ENCODE assay signal across 8 cellular contexts in the genomic region with DNA sequence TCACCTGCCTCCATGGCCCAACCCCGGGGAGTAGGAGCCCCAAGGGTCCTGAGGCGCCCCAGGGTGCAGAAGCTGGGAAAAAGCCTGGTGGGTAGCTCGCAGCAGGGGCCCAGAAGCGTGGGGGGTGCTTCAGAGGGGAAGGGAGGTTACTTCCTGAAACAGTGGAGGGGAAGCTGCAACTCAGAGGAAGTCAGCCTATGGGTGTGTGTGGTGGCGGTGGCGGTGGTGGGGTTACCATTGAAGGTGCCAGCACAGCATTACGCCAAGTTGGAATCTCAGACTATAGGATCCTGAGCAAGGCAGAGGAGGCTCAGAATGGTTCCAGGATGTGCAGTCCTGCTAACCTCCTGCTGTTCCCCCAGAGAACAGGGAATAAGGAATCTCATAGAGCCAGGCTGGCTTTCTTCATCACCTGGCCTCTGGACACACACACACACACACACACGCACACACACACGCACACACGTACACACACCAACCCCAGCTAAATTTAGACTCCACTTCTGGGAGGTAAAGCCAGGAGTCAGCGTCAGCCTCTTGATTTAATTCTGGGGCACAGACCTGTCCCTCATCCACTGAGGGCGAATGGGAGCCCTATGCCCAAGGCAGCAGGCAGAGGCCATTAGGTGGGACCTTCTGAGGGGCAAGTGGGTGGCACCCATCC. TPM values are rescaled to one million over a fixed set of nuclear protein-coding genes. Genes with fewer than 3 reads are reported as not detected.
DNase-seq lines count a peak whose midpoint lies in the region; ATAC-seq and TF ChIP-seq lines count a peak whose summit lies in the region.

No MANE protein-coding gene starts in this region.

- peak overlapping the region; percentile 86 for H3K4me3 Mint-ChIP-seq in Calu3 (ENCODE audit: low read depth, unreplicated experiment)
- H3K4me3 Mint-ChIP-seq in immature natural killer cell: peak overlapping the region; percentile 93 to 100 (median 98)

- peak overlapping the region; percentile 77 for H3K4me3 ChIP-seq in astrocyte of the spinal cord (ENCODE audit: low read depth, low read length)

- no TSS peak for BruUV-seq in Calu3 (replicated peaks; lab: Mats Ljungman, UMichigan)

- H3K36me3 Mint-ChIP-seq in Calu3 (ENCODE audit: insufficient read depth, unreplicated experiment) (peaks cover 50% of the 10 kb centered on the region), immature natural killer cell (peaks cover 9 to 31% (median 19%) of the 10 kb centered on the region in 3 donors)

- H3K4me1 Mint-ChIP-seq in Calu3 (ENCODE audit: low read depth, unreplicated experiment) (peaks cover 17% of the 10 kb centered on the region), immature natural killer cell (peaks cover 44 to 48% of the 10 kb centered on the region in 2 donors)

- H3K27ac Mint-ChIP-seq in Calu3 (ENCODE audit: unreplicated experiment): peak overlapping the region; percentile 59
- peak overlapping the region; percentile 96 to 100 (median 100) for H3K27ac Mint-ChIP-seq in immature natural killer cell

- intact Hi-C loops in Calu3 (cut with micrococcal nuclease; ENCODE audit: unreplicated experiment): loop anchor here (1.0 kb wide), 1 partner anchor 41 kb away; a partner anchor contains a TSS

- H3K9me3 Mint-ChIP-seq in Calu3 (ENCODE audit: low read depth, unreplicated experiment): no peaks in the 10 kb centered on the region
- no peaks in the 10 kb centered on the region for H3K9me3 Mint-ChIP-seq in immature natural killer cell

- DNase-seq in Calu3 (peak; percentile 35), T-helper 22 cell (ENCODE audit: low read depth) (peak; percentile 78), astrocyte of the spinal cord (ENCODE audit: low read depth, low spot score) (peak; percentile 41), immature natural killer cell (peak; percentile 91 to 92 (median 92)), cerebellar cortex (ENCODE audit: low spot score) (no peak)
- peak; percentile 53 to 56 for DNase-seq in stimulated activated CD4-positive, alpha-beta T cell treated with anti-CD3 and anti-CD28 coated beads, Interleukin-1b, Interleukin-23, amount 100 ng/mL, for 4 hours (ENCODE audit: low read depth in 2 of 2)

- TF ChIP-seq CTCF in Calu3 (IDR thresholded peaks at IDR 0.05; ENCODE audit: unreplicated experiment) (no peak), astrocyte of the spinal cord (IDR thresholded peaks at IDR 0.05; ENCODE audit: low read depth, low read length) (no peak)

- in situ Hi-C loops in astrocyte of the spinal cord (cut with HindIII; ENCODE audit: low sequenced_read_pairs): no loop called here

- H3K27me3 Mint-ChIP-seq in Calu3 (ENCODE audit: unreplicated experiment) (no peaks in the 10 kb centered on the region), immature natural killer cell (ENCODE audit: low read depth in 3 of 3) (peaks cover 11 to 20% (median 13%) of the 10 kb centered on the region in 3 donors)

- ATAC-seq in HG02973 (IDR thresholded peaks at IDR 0.05; ENCODE audit: unreplicated experiment) (peak; percentile 4), HG02884 (IDR thresholded peaks at IDR 0.05; ENCODE audit: unreplicated experiment) (no peak)

- CTCF ChIA-PET in Calu3 (lab: Charles Lee): interaction anchor here (1.0 to 1.9 kb wide), 5 partner anchors 14 to 124 kb away, joined by 3 to 9 read pairs (median 4); a partner anchor contains a TSS

RNA-seq across cellular contexts. Expression of a gene that starts 1.3 kb away (rescaled TPM):
- 89.0 and 90.0 TPM in 2 replicates for total RNA-seq in Calu3 (2022)
- polyA plus RNA-seq in immature natural killer cell: 10 to 100 TPM in 2 of 3 donors, 1 to 10 TPM in 1; 9.9 to 37.1 (median 11.5) TPM

RNA-seq across cellular contexts. Expression of a gene that starts 13.1 kb away (rescaled TPM):
- total RNA-seq in Calu3 (2022): 39.5 and 52.1 TPM in 2 replicates
- polyA plus RNA-seq in immature natural killer cell: 10 to 100 TPM; 13.0 to 31.2 (median 19.3) TPM

RNA-seq across cellular contexts. Expression of a gene that starts 18.1 kb away (rescaled TPM):
- 138 and 152 TPM in 2 replicates for total RNA-seq in Calu3 (2022)
- 10 to 100 TPM; 52.3 to 84.8 (median 54.6) TPM for polyA plus RNA-seq in immature natural killer cell

RNA-seq across cellular contexts. Expression of a gene that starts 22.4 kb away (rescaled TPM):
- total RNA-seq in Calu3 (2022): 23.2 and 26.5 TPM in 2 replicates
- polyA plus RNA-seq in immature natural killer cell: 10 to 100 TPM; 10.0 to 17.6 (median 15.2) TPM

RNA-seq across cellular contexts. Expression of a gene that starts 22.5 kb away (rescaled TPM):
- total RNA-seq in Calu3 (2022): 58.3 and 62.5 TPM in 2 replicates
- 1 to 10 TPM; 1.3 to 5.5 (median 2.1) TPM for polyA plus RNA-seq in immature natural killer cell
